ENCODE assay signal across 9 cellular contexts in genomic region chr11:92226331-92227232, GRCh38. TPM values are rescaled to one million over a fixed set of nuclear protein-coding genes. Genes with fewer than 3 reads are reported as not detected.
DNase-seq lines count a peak whose midpoint lies in the region; ATAC-seq, FAIRE-seq and TF ChIP-seq lines count a peak whose summit lies in the region.
"Had no signal": no experiment of that assay in that cellular context is flagged by ENCODE, and none has a peak within 500 bp of the region (broad histone marks: within the 10 kb centered on the region; RNA-seq: fewer than 3 reads in every experiment).

No MANE protein-coding gene starts in this region.

- H2AFZ ChIP-seq in mesenchymal stem cell (ENCODE audit: low read depth, low read length), result no peak overlapping the region

- no peaks in the 10 kb centered on the region for H3K36me3 ChIP-seq in mesenchymal stem cell (ENCODE audit: control insufficient read depth in 1 of 2, insufficient read depth in 2 of 2, low read depth in 1 of 2, low read length in 2 of 2)

- H2AK5ac ChIP-seq in mesenchymal stem cell (ENCODE audit: low read length, severe bottlenecking), result no peak overlapping the region

- DNase-seq in NCI-H82 (lab: John Stamatoyannopoulos, UW) (peak; percentile 39), NCI-H82 treated with DMSO at 0.1 percent for 48 hours (lab: John Stamatoyannopoulos, UW; ENCODE audit: unreplicated experiment) (no peak), chondrocyte (ENCODE audit: low spot score) (peak; percentile 92), mesenchymal stem cell (no peak), urothelium cell line (ENCODE audit: low spot score) (peak; percentile 17), HuH-7 (ENCODE audit: low spot score) (no peak)
- no peak for DNase-seq in activated CD4-positive, alpha-beta memory T cell treated with anti-CD3 and anti-CD28 coated beads, Interleukin-2, amount 10 ng/mL, durations not matched to agents 7 days and 5 days

- H2BK120ac ChIP-seq in mesenchymal stem cell (ENCODE audit: low read depth, low read length), result no peak overlapping the region

- no peak overlapping the region for H3K27ac ChIP-seq in mesenchymal stem cell (ENCODE audit: low read length, poor library complexity, severe bottlenecking)
- H3K27ac ChIP-seq: C4-2B had no signal

- peak overlapping the region; percentile 100 for H3K4me2 ChIP-seq in mesenchymal stem cell (ENCODE audit: low read length, poor library complexity, severe bottlenecking)

- no peak overlapping the region for H4K8ac ChIP-seq in mesenchymal stem cell (ENCODE audit: low read length)

- H2BK15ac ChIP-seq in mesenchymal stem cell (ENCODE audit: low read depth, poor library complexity, severe bottlenecking), result no peak overlapping the region

- H3K27ac Mint-ChIP-seq in chondrocyte (ENCODE audit: unreplicated experiment), result no peak overlapping the region
- no peak overlapping the region for H3K27ac Mint-ChIP-seq in activated CD4-positive, alpha-beta memory T cell treated with anti-CD3 and anti-CD28 coated beads, Interleukin-2, amount 10 ng/mL, durations not matched to agents 7 days and 5 days

- no peak overlapping the region for H2BK5ac ChIP-seq in mesenchymal stem cell (ENCODE audit: low read depth, low read length, poor library complexity, severe bottlenecking)

- no peaks in the 10 kb centered on the region for H3K27me3 Mint-ChIP-seq in chondrocyte (ENCODE audit: low read depth)
- peaks cover 45% of the 10 kb centered on the region for H3K27me3 Mint-ChIP-seq in activated CD4-positive, alpha-beta memory T cell treated with anti-CD3 and anti-CD28 coated beads, Interleukin-2, amount 10 ng/mL, durations not matched to agents 7 days and 5 days

- H3K79me1 ChIP-seq in mesenchymal stem cell (replicated peaks; ENCODE audit: low read length, poor library complexity, severe bottlenecking), result no peaks in the 10 kb centered on the region

- peak overlapping the region; percentile 59 for H3K9ac ChIP-seq in mesenchymal stem cell (ENCODE audit: low read length)

- WGBS in mesenchymal stem cell, result 1% methylated on average over 44 of the region's 65 CpGs

- no peak for TF ChIP-seq CTCF in chondrocyte (IDR thresholded peaks at IDR 0.05)

- no peak overlapping the region for H3K4ac ChIP-seq in mesenchymal stem cell (ENCODE audit: low read depth in 1 of 2, low read length in 2 of 2)

- H3K4me1 ChIP-seq in mesenchymal stem cell (ENCODE audit: control insufficient read depth, insufficient read depth, low read depth, low read length), result peaks cover 29% of the 10 kb centered on the region

- FAIRE-seq in urothelium cell line (lab: Jason Lieb, UNC), result no peak

- peaks cover 1% of the 10 kb centered on the region for H3K36me3 Mint-ChIP-seq in chondrocyte (ENCODE audit: low read depth)
- no peaks in the 10 kb centered on the region for H3K36me3 Mint-ChIP-seq in activated CD4-positive, alpha-beta memory T cell treated with anti-CD3 and anti-CD28 coated beads, Interleukin-2, amount 10 ng/mL, durations not matched to agents 7 days and 5 days (ENCODE audit: low read depth)

- peak overlapping the region; percentile 82 for H3K4me3 Mint-ChIP-seq in chondrocyte (ENCODE audit: unreplicated experiment)
- no peak overlapping the region for H3K4me3 Mint-ChIP-seq in activated CD4-positive, alpha-beta memory T cell treated with anti-CD3 and anti-CD28 coated beads, Interleukin-2, amount 10 ng/mL, durations not matched to agents 7 days and 5 days

- no peaks in the 10 kb centered on the region for H3K9me3 Mint-ChIP-seq in chondrocyte (ENCODE audit: low read depth)
- no peaks in the 10 kb centered on the region for H3K9me3 Mint-ChIP-seq in activated CD4-positive, alpha-beta memory T cell treated with anti-CD3 and anti-CD28 coated beads, Interleukin-2, amount 10 ng/mL, durations not matched to agents 7 days and 5 days

- H2BK12ac ChIP-seq in mesenchymal stem cell (ENCODE audit: low read length in 2 of 2), result no peak overlapping the region

- CTCF ChIA-PET in activated CD4-positive, alpha-beta memory T cell treated with anti-CD3 and anti-CD28 coated beads, Interleukin-2, amount 10 ng/mL, durations not matched to agents 7 days and 5 days (lab: Charles Lee), result no interaction called here

- ATAC-seq in GM19395 (IDR thresholded peaks at IDR 0.05; ENCODE audit: unreplicated experiment), result no peak

- peaks cover 53 to 72% of the 10 kb centered on the region in 2 experiments for H3K27me3 ChIP-seq in mesenchymal stem cell (ENCODE audit: control insufficient read depth in 1 of 2, insufficient read depth in 1 of 2, low read length in 2 of 2)

- no peak overlapping the region for H4K91ac ChIP-seq in mesenchymal stem cell (ENCODE audit: low read length)

- no peaks in the 10 kb centered on the region for H3K9me3 ChIP-seq in mesenchymal stem cell (ENCODE audit: control insufficient read depth, low read length)

- POLR2A ChIA-PET in activated CD4-positive, alpha-beta memory T cell treated with anti-CD3 and anti-CD28 coated beads, Interleukin-2, amount 10 ng/mL, durations not matched to agents 7 days and 5 days (lab: Charles Lee), result no interaction called here

- no peak overlapping the region for H3K18ac ChIP-seq in mesenchymal stem cell (ENCODE audit: low read depth in 1 of 2, low read length in 2 of 2)

- H3K4me3 ChIP-seq in mesenchymal stem cell (ENCODE audit: insufficient read depth in 1 of 2, low read depth in 1 of 2, low read length in 2 of 2), result peak overlapping the region; percentile 68 to 77

- peak overlapping the region in 1 of 2 experiments; percentile 7 for H3K14ac ChIP-seq in mesenchymal stem cell (ENCODE audit: low read length in 2 of 2)

- peak overlapping the region in 1 of 2 experiments; percentile 88 for H3K23ac ChIP-seq in mesenchymal stem cell (ENCODE audit: low read length in 2 of 2)

- H3K4me1 Mint-ChIP-seq in chondrocyte (ENCODE audit: low read depth), result peaks cover 37% of the 10 kb centered on the region
- no peaks in the 10 kb centered on the region for H3K4me1 Mint-ChIP-seq in activated CD4-positive, alpha-beta memory T cell treated with anti-CD3 and anti-CD28 coated beads, Interleukin-2, amount 10 ng/mL, durations not matched to agents 7 days and 5 days

RNA-seq across cellular contexts. Expression of gene FAT3, which starts 2.0 kb away (rescaled TPM):
- total RNA-seq in chondrocyte, result 21.3 to 27.7 TPM (median 21.9 TPM) in 3 replicates
- polyA plus RNA-seq in mesenchymal stem cell (2013, experiment 1 of 2), result 0.01 TPM
- under 0.01 TPM for polyA plus RNA-seq in mesenchymal stem cell (2013, experiment 2 of 2)
- not detected for total RNA-seq in activated CD4-positive, alpha-beta memory T cell treated with anti-CD3 and anti-CD28 coated beads, Interleukin-2, amount 10 ng/mL, durations not matched to agents 7 days and 5 days

Comparison
In these comparisons a context has a peak if more than half of its experiments do, and no peak if none do; other contexts are left out.
1. DNase-seq: peak in NCI-H82 (single experiment), chondrocyte (single experiment) and urothelium cell line (single experiment); none in NCI-H82 treated with DMSO at 0.1 percent for 48 hours (single experiment), mesenchymal stem cell (single experiment), HuH-7 (single experiment) and activated CD4-positive, alpha-beta memory T cell treated with anti-CD3 and anti-CD28 coated beads, Interleukin-2, amount 10 ng/mL, durations not matched to agents 7 days and 5 days (single experiment).
2. RNA of gene FAT3, which starts 2.0 kb away (total RNA-seq): 21.3 to 27.7 TPM in chondrocyte; not detected in activated CD4-positive, alpha-beta memory T cell treated with anti-CD3 and anti-CD28 coated beads, Interleukin-2, amount 10 ng/mL, durations not matched to agents 7 days and 5 days; every median in the first group is over 10 times any median in the second.